10 cellular contexts compared by ENCODE assay signal in genomic region chr14:99268776-99269510, GRCh38. TPM values are rescaled to one million over a fixed set of nuclear protein-coding genes. Genes with fewer than 3 reads are reported as not detected.
DNase-seq lines count a peak whose midpoint lies in the region; ATAC-seq, FAIRE-seq and TF ChIP-seq lines count a peak whose summit lies in the region.
"Had no signal": no experiment of that assay in that cellular context is flagged by ENCODE, and none has a peak within 500 bp of the region (broad histone marks: within the 10 kb centered on the region; RNA-seq: fewer than 3 reads in every experiment).

No MANE protein-coding gene starts in this region.

- H2BK5ac ChIP-seq in mesendoderm (ENCODE audit: low read length): no peak overlapping the region

- no peaks in the 10 kb centered on the region for H3K9me3 Mint-ChIP-seq in osteocyte (ENCODE audit: unreplicated experiment)

- TF ChIP-seq RAD21 in A549 (conservative IDR thresholded peaks at IDR 0.05 in 1 of 2, IDR thresholded peaks at IDR 0.05 in 1 of 2): no peak

- H3K27ac ChIP-seq in A549 (no peak overlapping the region), mesendoderm (ENCODE audit: low read depth, low read length) (peak overlapping the region; percentile 62)

- ATAC-seq in A549 (no peak), HG03025 (IDR thresholded peaks at IDR 0.05; ENCODE audit: low FRiP score, unreplicated experiment) (no peak)

- peaks cover 46% of the 10 kb centered on the region for H3K79me2 ChIP-seq in mesendoderm (ENCODE audit: control insufficient read depth, insufficient read depth, low read length)

- peak overlapping the region; percentile 83 for H3K4ac ChIP-seq in mesendoderm (ENCODE audit: low read depth, low read length)

- H3K27ac Mint-ChIP-seq in osteocyte (ENCODE audit: unreplicated experiment): no peak overlapping the region

- in situ Hi-C loops in HAP-1 (cut with MboI; ENCODE audit: low sequenced_read_pairs): no loop called here

- no peak overlapping the region for H2AK5ac ChIP-seq in mesendoderm (ENCODE audit: low read length)

- peak overlapping the region; percentile 82 for H3K18ac ChIP-seq in mesendoderm (ENCODE audit: low read length)

- H3K4me3 ChIP-seq in A549 (no peak overlapping the region), HAP-1 (peak overlapping the region; percentile 57), mesendoderm (ENCODE audit: low read length) (peak overlapping the region; percentile 32)

- no peak for FAIRE-seq in A549 (lab: Jason Lieb, UNC)
- FAIRE-seq: urothelium cell line had no signal

- CTCF ChIA-PET in A549 (lab: Yijun Ruan, JAX): interaction anchor here (0.9 to 2.3 kb wide), 7 partner anchors 9 to 1290 kb away, joined by 3 to 7 read pairs (median 3); no protein-coding TSS in a partner anchor

- no peak for TF ChIP-seq EP300 in A549 (IDR thresholded peaks at IDR 0.05)

- peak overlapping the region; percentile 84 for H3K56ac ChIP-seq in mesendoderm (ENCODE audit: low read length)

- H2BK15ac ChIP-seq in mesendoderm (replicated peaks; ENCODE audit: low read depth): no peak overlapping the region

- H3K23ac ChIP-seq in mesendoderm (ENCODE audit: low read length): no peak overlapping the region

- no peaks in the 10 kb centered on the region for H3K36me3 Mint-ChIP-seq in osteocyte (ENCODE audit: unreplicated experiment)

- peaks cover 2% of the 10 kb centered on the region; the same call in 1 of the 2 replicates for H3K27me3 ChIP-seq in HAP-1 (ENCODE audit: low read depth)
- no peaks in the 10 kb centered on the region for H3K27me3 ChIP-seq in mesendoderm (ENCODE audit: insufficient read depth, low read length, poor library complexity)

- peaks cover 9% of the 10 kb centered on the region for H3K79me1 ChIP-seq in mesendoderm (ENCODE audit: low read length)

- peaks cover 69% of the 10 kb centered on the region for H3K27me3 Mint-ChIP-seq in osteocyte (ENCODE audit: unreplicated experiment)

- peaks cover 20% of the 10 kb centered on the region for H3K4me1 ChIP-seq in A549
- H3K4me1 ChIP-seq in HAP-1: peaks cover 25% of the 10 kb centered on the region
- H3K4me1 ChIP-seq in mesendoderm (ENCODE audit: control insufficient read depth, low read depth, low read length): peaks cover 19% of the 10 kb centered on the region

- peak overlapping the region; percentile 97; the same call in 2 of the 3 replicates for H3K4me2 ChIP-seq in A549
- peak overlapping the region; percentile 88 for H3K4me2 ChIP-seq in mesendoderm (ENCODE audit: low read length)

- no peak overlapping the region for H3K4me3 Mint-ChIP-seq in osteocyte (ENCODE audit: unreplicated experiment)

- POLR2A ChIA-PET in A549 (lab: Yijun Ruan, JAX): interaction anchor here (0.7 to 0.8 kb wide), 2 partner anchors 14 to 146 kb away, joined by 3 to 13 read pairs; no protein-coding TSS in a partner anchor

- no peak for TF ChIP-seq POLR2A in A549 (IDR thresholded peaks at IDR 0.05; ENCODE audit: low read length)

- no peak overlapping the region for H4K5ac ChIP-seq in mesendoderm (ENCODE audit: low read length)

- H3K9me3 ChIP-seq in A549: no peaks in the 10 kb centered on the region
- H3K9me3 ChIP-seq in HAP-1: no peaks in the 10 kb centered on the region

- H3K36me3 ChIP-seq in HAP-1 (replicated peaks) (no peaks in the 10 kb centered on the region), mesendoderm (ENCODE audit: control insufficient read depth, insufficient read depth, low read length) (no peaks in the 10 kb centered on the region)

- 82% methylated on average over 18 of the region's 18 CpGs for WGBS in A549 (ENCODE audit: missing lambda C conversion rate)
- no CpG with 5 or more reads among the region's 18 CpGs for WGBS in mesendoderm (ENCODE audit: extremely low coverage, insufficient coverage, low lambda C conversion rate)

- no peak for DNase-seq in A549 (ENCODE audit: low read depth in 1 of 2, low spot score in 1 of 2)
- DNase-seq in HAP-1 (ENCODE audit: low spot score in 2 of 2): peak in 1 of 2 experiments; percentile 26
- DNase-seq in activated naive CD4-positive, alpha-beta T cell treated with anti-CD3 and anti-CD28 coated beads, Interleukin-2, amount 50 U/mL, for 16 hours: peak; percentile 18
- DNase-seq in mesendoderm: no peak
- DNase-seq in osteocyte (ENCODE audit: extremely low spot score, unreplicated experiment): no peak
- no peak for DNase-seq in EL
- no peak for DNase-seq in NCI-H187 (lab: John Stamatoyannopoulos, UW)
- DNase-seq: DMS153 had no signal

- peak overlapping the region; percentile 34 for H2BK120ac ChIP-seq in mesendoderm (ENCODE audit: low read depth, low read length)

- H3K4me1 Mint-ChIP-seq in osteocyte (ENCODE audit: unreplicated experiment): peaks cover 35% of the 10 kb centered on the region

- H3K9ac ChIP-seq in mesendoderm (ENCODE audit: low read length): peak overlapping the region; percentile 66

- TF ChIP-seq CTCF in A549 (IDR thresholded peaks at IDR 0.05): no peak
- no peak for TF ChIP-seq CTCF in osteocyte (IDR thresholded peaks at IDR 0.05)

- H4K8ac ChIP-seq in mesendoderm (ENCODE audit: low read depth, low read length): no peak overlapping the region

TF ChIP-seq in A549, 52 proteins besides CTCF, POLR2A, EP300 and RAD21:
- TF ChIP-seq MAFK (IDR thresholded peaks at IDR 0.05; ENCODE audit: partially characterized antibody) (no peak), ATOH8 (CRISPR knock-in tag; IDR thresholded peaks at IDR 0.05; ENCODE audit: low read depth) (no peak), ZNF302 (CRISPR knock-in tag; IDR thresholded peaks at IDR 0.05) (no peak), NFE2L2 (conservative IDR thresholded peaks at IDR 0.05; ENCODE audit: low read length) (no peak), HEYL (CRISPR knock-in tag; IDR thresholded peaks at IDR 0.05) (no peak), BCL3 (IDR thresholded peaks at IDR 0.05) (no peak), TFCP2L1 (CRISPR knock-in tag; IDR thresholded peaks at IDR 0.05) (no peak), CEBPB (IDR thresholded peaks at IDR 0.05) (no peak), EHMT2 (IDR thresholded peaks at IDR 0.05; ENCODE audit: low read depth) (no peak), RCOR1 (IDR thresholded peaks at IDR 0.05; ENCODE audit: low read depth, low read length) (no peak), HOXB5 (CRISPR knock-in tag; IDR thresholded peaks at IDR 0.05) (no peak), RFX5 (IDR thresholded peaks at IDR 0.05) (no peak), ZC3H11A (IDR thresholded peaks at IDR 0.05) (no peak)

RNA-seq across cellular contexts. Expression of gene BCL11B, which starts 3.1 kb away (rescaled TPM):
- polyA plus RNA-seq in A549 (2011; rRNA removed) (0.43 and 0.44 TPM in 2 replicates), A549 (2017; fragmentation: RNase III; extraction: RNeasy Plus Mini Kit Qiagen cat#74134 plus additional on column Dnase treatment) (0.31 to 0.49 TPM (median 0.42 TPM) in 3 replicates)
- polyA plus RNA-seq in A549 (2012; cell fraction: cytosol; rRNA removed): 0.11 and 0.19 TPM in 2 replicates
- 0.32 and 0.49 TPM in 2 replicates for polyA plus RNA-seq in A549 (2012; cell fraction: nucleus; rRNA removed)
- 0.87 and 0.97 TPM in 2 replicates for polyA minus RNA-seq in A549 (2011; rRNA and poly(A)+ RNA removed)
- polyA plus RNA-seq in mesendoderm (2013, experiment 1 of 2): 2.8 TPM
- 2.5 TPM for polyA plus RNA-seq in mesendoderm (2013, experiment 2 of 2)
- total RNA-seq in osteocyte: 0.16 and 0.18 TPM in 2 replicates
